Comparison of ENCODE assay signal across 23 cellular contexts in genomic region chr14:50263321-50263720, GRCh38.
"Had no signal": no experiment of that assay in that cellular context is flagged by ENCODE, and none has a peak within 500 bp of the region (broad histone marks: within the 10 kb centered on the region; RNA-seq: fewer than 3 reads in every experiment).

No MANE protein-coding gene starts in this region.

- H3K9me3 ChIP-seq: body of pancreas, esophagus muscularis mucosa, mucosa of descending colon, pancreas, thyroid gland had no signal

- H3K4me3 ChIP-seq: body of pancreas, esophagus muscularis mucosa, mucosa of descending colon, pancreas, skin epidermis, thyroid gland had no signal

- H3K9me3 Mint-ChIP-seq: activated CD4-positive, alpha-beta T cell treated with anti-CD3 and anti-CD28 coated beads, Interleukin-2, amount 10 ng/mL, durations not matched to agents 7 days and 5 days; activated CD8-positive, alpha-beta T cell treated with anti-CD3 and anti-CD28 coated beads for 36 hours; activated naive CD4-positive, alpha-beta T cell treated with anti-CD3 and anti-CD28 coated beads, Interleukin-2, amount 50 U/mL, for 24 hours; activated T-helper 1 cell treated with anti-CD3 and anti-CD28 coated beads, Interleukin-12 subunit alpha, Interleukin-12 subunit beta, Interleukin-2, Interleukin-4 antibody, amounts not matched to agents 30 ng/mL and 10 ng/mL and 1 ng/mL, durations not matched to agents 14 hours and 24 hours and 36 hours; memory B cell; naive thymus-derived CD8-positive, alpha-beta T cell; stimulated activated naive CD8-positive, alpha-beta T cell treated with anti-CD3 and anti-CD28 coated beads, Interleukin-15, Interleukin-2, amounts not matched to agents 100 ng/mL and 50 ng/mL, for 24 hours had no signal

- ATAC-seq: activated CD8-positive, alpha-beta T cell treated with anti-CD3 and anti-CD28 coated beads for 36 hours; body of pancreas; mucosa of descending colon; naive thymus-derived CD8-positive, alpha-beta T cell; pancreas; right cardiac atrium had no signal

- H3K4me1 ChIP-seq: body of pancreas, esophagus muscularis mucosa, pancreas, thyroid gland had no signal

- H3K27me3 ChIP-seq: body of pancreas, esophagus muscularis mucosa, pancreas, thyroid gland had no signal

- H3K4me3 Mint-ChIP-seq: activated CD4-positive, alpha-beta T cell treated with anti-CD3 and anti-CD28 coated beads, Interleukin-2, amount 10 ng/mL, durations not matched to agents 7 days and 5 days; activated CD8-positive, alpha-beta T cell treated with anti-CD3 and anti-CD28 coated beads for 36 hours; activated naive CD4-positive, alpha-beta T cell treated with anti-CD3 and anti-CD28 coated beads, Interleukin-2, amount 50 U/mL, for 24 hours; activated T-helper 1 cell treated with anti-CD3 and anti-CD28 coated beads, Interleukin-12 subunit alpha, Interleukin-12 subunit beta, Interleukin-2, Interleukin-4 antibody, amounts not matched to agents 30 ng/mL and 10 ng/mL and 1 ng/mL, durations not matched to agents 14 hours and 24 hours and 36 hours; memory B cell; naive thymus-derived CD8-positive, alpha-beta T cell; stimulated activated naive CD8-positive, alpha-beta T cell treated with anti-CD3 and anti-CD28 coated beads, Interleukin-15, Interleukin-2, amounts not matched to agents 100 ng/mL and 50 ng/mL, for 24 hours had no signal

- H3K36me3 Mint-ChIP-seq: activated naive CD4-positive, alpha-beta T cell treated with anti-CD3 and anti-CD28 coated beads, Interleukin-2, amount 50 U/mL, for 24 hours had no signal

- H3K27ac ChIP-seq: body of pancreas, esophagus muscularis mucosa, pancreas, skin epidermis, thyroid gland had no signal

- H3K36me3 ChIP-seq: pancreas, thyroid gland had no signal

- H3K27me3 Mint-ChIP-seq: activated CD4-positive, alpha-beta T cell treated with anti-CD3 and anti-CD28 coated beads, Interleukin-2, amount 10 ng/mL, durations not matched to agents 7 days and 5 days; activated CD8-positive, alpha-beta T cell treated with anti-CD3 and anti-CD28 coated beads for 36 hours; activated naive CD4-positive, alpha-beta T cell treated with anti-CD3 and anti-CD28 coated beads, Interleukin-2, amount 50 U/mL, for 24 hours; memory B cell; naive thymus-derived CD8-positive, alpha-beta T cell; stimulated activated naive CD8-positive, alpha-beta T cell treated with anti-CD3 and anti-CD28 coated beads, Interleukin-15, Interleukin-2, amounts not matched to agents 100 ng/mL and 50 ng/mL, for 24 hours had no signal

- H3K4me1 Mint-ChIP-seq: activated naive CD4-positive, alpha-beta T cell treated with anti-CD3 and anti-CD28 coated beads, Interleukin-2, amount 50 U/mL, for 24 hours had no signal

- H3K27ac Mint-ChIP-seq: activated CD4-positive, alpha-beta T cell treated with anti-CD3 and anti-CD28 coated beads, Interleukin-2, amount 10 ng/mL, durations not matched to agents 7 days and 5 days; activated CD8-positive, alpha-beta T cell treated with anti-CD3 and anti-CD28 coated beads for 36 hours; activated naive CD4-positive, alpha-beta T cell treated with anti-CD3 and anti-CD28 coated beads, Interleukin-2, amount 50 U/mL, for 24 hours; activated T-helper 1 cell treated with anti-CD3 and anti-CD28 coated beads, Interleukin-12 subunit alpha, Interleukin-12 subunit beta, Interleukin-2, Interleukin-4 antibody, amounts not matched to agents 30 ng/mL and 10 ng/mL and 1 ng/mL, durations not matched to agents 14 hours and 24 hours and 36 hours; memory B cell; naive thymus-derived CD8-positive, alpha-beta T cell; stimulated activated naive CD8-positive, alpha-beta T cell treated with anti-CD3 and anti-CD28 coated beads, Interleukin-15, Interleukin-2, amounts not matched to agents 100 ng/mL and 50 ng/mL, for 24 hours had no signal

- DNase-seq: activated CD4-positive, alpha-beta T cell treated with anti-CD3 and anti-CD28 coated beads, Interleukin-2, amount 10 ng/mL, durations not matched to agents 7 days and 5 days; activated CD4-positive, CD25-positive, alpha-beta regulatory T cell treated with anti-CD3 and anti-CD28 coated beads, Interleukin-2, amount 50 U/mL, for 72 hours; activated CD8-positive, alpha-beta T cell treated with anti-CD3 and anti-CD28 coated beads for 36 hours; activated gamma-delta T cell treated with Interleukin-2 at 50 U/mL for 16 hours; anterior cingulate cortex; body of pancreas; central memory CD4-positive, alpha-beta T cell; dermis blood vessel endothelial cell; effector CD8-positive, alpha-beta T cell; hypothalamus; mucosa of descending colon; naive thymus-derived CD8-positive, alpha-beta T cell; pancreas; right cardiac atrium; stimulated activated CD4-positive, alpha-beta T cell treated with anti-CD3 and anti-CD28 coated beads, Interleukin-1b, Interleukin-23, amount 100 ng/mL, for 48 hours; substantia nigra; thyroid gland had no signal
